ENCODE assay signal across 1 cellular context in the genomic region with DNA sequence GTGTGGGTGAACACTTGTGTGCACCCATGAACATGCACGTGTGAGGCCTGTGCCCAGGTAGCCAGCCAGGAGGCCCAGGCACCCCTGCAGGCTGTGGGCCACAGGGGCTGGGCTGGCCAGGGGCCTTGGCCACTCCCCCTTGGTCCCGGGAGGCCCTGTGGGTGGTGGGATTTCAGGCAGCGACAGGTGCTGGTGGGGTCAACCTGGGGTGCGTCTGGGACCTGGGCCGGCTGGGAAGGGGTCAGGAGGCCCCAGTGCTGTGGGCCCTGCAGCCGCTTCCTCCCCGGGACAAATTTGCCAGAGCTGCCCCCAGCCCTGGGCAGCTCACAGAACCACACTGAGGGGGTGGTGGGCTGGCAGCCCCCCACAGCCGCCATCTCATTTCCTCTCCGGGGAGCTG.
TF ChIP-seq lines count a peak whose summit lies in the region.

No MANE protein-coding gene starts in this region.

TF ChIP-seq in HepG2, 621 proteins besides CTCF, POLR2A, EP300 and RAD21:
- TF ChIP-seq ZFP90 (CRISPR knock-in tag; IDR thresholded peaks at IDR 0.05; ENCODE audit: borderline replicate concordance) (no peak), MAF1 (CRISPR knock-in tag; IDR thresholded peaks at IDR 0.05; ENCODE audit: borderline replicate concordance) (no peak), AGO1 (IDR thresholded peaks at IDR 0.05; ENCODE audit: low read depth, low read length, poor library complexity, severe bottlenecking) (no peak), RBFOX2 (IDR thresholded peaks at IDR 0.05; ENCODE audit: low read depth, low read length) (peak; percentile 51), TBL1XR1 (IDR thresholded peaks at IDR 0.05; ENCODE audit: borderline replicate concordance, low read length, partially characterized antibody) (no peak)
TF ChIP-seq in HepG2: peak in this region for 1.
